Comparison of ENCODE assay signal across 1 cellular context in the genomic region with DNA sequence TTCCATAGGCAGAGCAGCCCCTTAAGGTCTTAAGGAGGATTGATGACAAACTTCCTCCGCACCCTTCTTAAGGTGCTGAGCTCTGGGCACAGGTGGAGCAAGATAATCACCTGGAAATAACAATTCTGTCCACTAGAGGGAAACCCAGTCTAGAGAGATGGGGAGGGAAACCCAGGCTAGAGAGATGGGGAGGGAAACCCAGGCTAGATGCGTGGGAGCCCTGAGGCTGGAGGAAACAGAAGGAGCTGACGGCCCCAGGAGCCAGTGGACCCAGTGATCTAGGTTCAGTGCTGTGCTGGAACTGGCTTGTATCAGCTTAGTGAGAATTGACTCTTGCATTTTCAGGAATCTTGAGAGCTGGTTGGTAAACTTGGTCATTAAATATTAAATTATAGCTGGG.
TF ChIP-seq lines count a peak whose summit lies in the region.

No MANE protein-coding gene starts in this region.

TF ChIP-seq in GM12878, 131 proteins besides CTCF, POLR2A, EP300 and RAD21:
- TF ChIP-seq EGR1 (IDR thresholded peaks at IDR 0.05; ENCODE audit: borderline replicate concordance in 1 of 2, low read depth in 2 of 2, low read length in 2 of 2), result peak in 1 of 2 experiments; percentile 70; a peak in 1 of 3 replicates
- peak; percentile 17; the same call in 1 of the 2 replicates for TF ChIP-seq RUNX3 (IDR thresholded peaks at IDR 0.05; ENCODE audit: low read length)
- peak; percentile 56; the same call in 1 of the 2 replicates for TF ChIP-seq FOXM1 (IDR thresholded peaks at IDR 0.05; ENCODE audit: low read depth, low read length)
- TF ChIP-seq, protein P1, sequence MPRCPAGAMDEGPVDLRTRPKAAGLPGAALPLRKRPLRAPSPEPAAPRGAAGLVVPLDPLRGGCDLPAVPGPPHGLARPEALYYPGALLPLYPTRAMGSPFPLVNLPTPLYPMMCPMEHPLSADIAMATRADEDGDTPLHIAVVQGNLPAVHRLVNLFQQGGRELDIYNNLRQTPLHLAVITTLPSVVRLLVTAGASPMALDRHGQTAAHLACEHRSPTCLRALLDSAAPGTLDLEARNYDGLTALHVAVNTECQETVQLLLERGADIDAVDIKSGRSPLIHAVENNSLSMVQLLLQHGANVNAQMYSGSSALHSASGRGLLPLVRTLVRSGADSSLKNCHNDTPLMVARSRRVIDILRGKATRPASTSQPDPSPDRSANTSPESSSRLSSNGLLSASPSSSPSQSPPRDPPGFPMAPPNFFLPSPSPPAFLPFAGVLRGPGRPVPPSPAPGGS (IDR thresholded peaks at IDR 0.05; ENCODE audit: borderline replicate concordance, insufficient read depth, low read depth, low read length, poor library complexity, severe bottlenecking), result no peak
- TF ChIP-seq POU2F2 (IDR thresholded peaks at IDR 0.05; ENCODE audit: borderline replicate concordance, low read depth, low read length), result no peak
- no peak for TF ChIP-seq CEBPB (IDR thresholded peaks at IDR 0.05; ENCODE audit: borderline replicate concordance in 1 of 2, low read depth in 2 of 2, low read length in 2 of 2)
- peak; percentile 56 for TF ChIP-seq YY1 (IDR thresholded peaks at IDR 0.05; ENCODE audit: low read depth, low read length)
- TF ChIP-seq IRF4 (IDR thresholded peaks at IDR 0.05; ENCODE audit: low read depth, low read length), result 0 out of 2 replicates have a peak, but pooled peaks have one; percentile 30
- TF ChIP-seq SMC3 (IDR thresholded peaks at IDR 0.05; ENCODE audit: borderline replicate concordance, low read length), result peak; percentile 93
- 0 out of 2 replicates have a peak, but pooled peaks have one; percentile 25 for TF ChIP-seq IKZF1 (conservative IDR thresholded peaks at IDR 0.05)
TF ChIP-seq in GM12878: peak in this region for 7.
